Comparison of ENCODE assay signal across 8 cellular contexts in genomic region chr10:62076872-62077271, GRCh38.
DNase-seq lines count a peak whose midpoint lies in the region; ATAC-seq, FAIRE-seq and TF ChIP-seq lines count a peak whose summit lies in the region.

No MANE protein-coding gene starts in this region.

- H3K9ac ChIP-seq in endothelial cell of umbilical vein (replicated peaks; ENCODE audit: extremely low read depth, insufficient read depth, low read length) (no peak overlapping the region), MM.1S (ENCODE audit: low read length) (no peak overlapping the region)

- H3F3A ChIP-seq in MM.1S (ENCODE audit: insufficient read depth, low read length), result no peaks in the 10 kb centered on the region

- in situ Hi-C loops in Panc1 (cut with HindIII; ENCODE audit: low pct_unique_long_range_greater_than_20kb, low sequenced_read_pairs), result no loop called here

- WGBS in ovary, 3 donors, result 11 to 20% (median 11%) methylated on average over 2 of the region's 2 CpGs

- BruUV-seq in Caco-2 (replicated peaks; lab: Mats Ljungman, UMichigan) (no TSS peak), Panc1 (replicated peaks; lab: Mats Ljungman, UMichigan) (no TSS peak), endothelial cell of umbilical vein (replicated peaks; lab: Mats Ljungman, UMichigan) (no TSS peak)

- H3K79me2 ChIP-seq in endothelial cell of umbilical vein (ENCODE audit: control insufficient read depth, insufficient read depth, low read length), result no peaks in the 10 kb centered on the region
- H3K79me2 ChIP-seq in MM.1S (ENCODE audit: low read length), result peaks cover 99% of the 10 kb centered on the region

- H3K9me2 ChIP-seq in MM.1S (replicated peaks; ENCODE audit: insufficient read depth, low read length), result no peaks in the 10 kb centered on the region

- H3K4me2 ChIP-seq in endothelial cell of umbilical vein (ENCODE audit: insufficient read depth, low read length) (no peak overlapping the region), MM.1S (ENCODE audit: low read depth, low read length) (no peak overlapping the region)

- CTCF ChIA-PET in Caco-2 (lab: Charles Lee) (interaction anchor here (1.0 kb wide), 2 partner anchors 11 to 38 kb away, joined by 4 to 7 read pairs; no protein-coding TSS in a partner anchor), Panc1 (lab: Charles Lee) (interaction anchor here (0.6 kb wide), 1 partner anchor 326 kb away, joined by 8 read pairs; no protein-coding TSS in a partner anchor), endothelial cell of umbilical vein (lab: Charles Lee) (interaction anchor here (0.6 to 1.5 kb wide), 2 partner anchors 17 to 38 kb away, joined by 3 to 7 read pairs; no protein-coding TSS in a partner anchor)

- TF ChIP-seq CTCF in Caco-2 (IDR thresholded peaks at IDR 0.05; ENCODE audit: insufficient read depth in 1 of 2, low read depth in 1 of 2, low read length in 1 of 2, severe bottlenecking in 1 of 2, unreplicated experiment in 1 of 2), result no peak
- peak; percentile 43 for TF ChIP-seq CTCF in Panc1 (IDR thresholded peaks at IDR 0.05)
- TF ChIP-seq CTCF in endothelial cell of umbilical vein (IDR thresholded peaks at IDR 0.05; ENCODE audit: extremely low read depth in 1 of 2, insufficient read depth in 1 of 2, low read depth in 1 of 2, low read length in 2 of 2), result no peak
- no peak for TF ChIP-seq CTCF in ovary (IDR thresholded peaks at IDR 0.05)
- TF ChIP-seq CTCF in MM.1S (IDR thresholded peaks at IDR 0.05; ENCODE audit: low read length), result no peak

- POLR2A ChIA-PET in Caco-2 (lab: Charles Lee) (interaction anchor here (0.5 to 0.8 kb wide), 3 partner anchors 17 to 67 kb away, joined by 3 to 6 read pairs (median 5); no protein-coding TSS in a partner anchor), Panc1 (lab: Charles Lee) (interaction anchor here (0.6 kb wide), 1 partner anchor 13 kb away, joined by 3 read pairs; no protein-coding TSS in a partner anchor), endothelial cell of umbilical vein (lab: Charles Lee) (no interaction called here)

- H2AFZ ChIP-seq in endothelial cell of umbilical vein (ENCODE audit: low read depth, low read length) (no peak overlapping the region), MM.1S (ENCODE audit: low read length) (no peak overlapping the region)

- H3K9me3 ChIP-seq in Caco-2, result no peaks in the 10 kb centered on the region
- no peaks in the 10 kb centered on the region for H3K9me3 ChIP-seq in Panc1 (ENCODE audit: control insufficient read depth, insufficient read depth, low read depth, low read length)
- no peaks in the 10 kb centered on the region for H3K9me3 ChIP-seq in endothelial cell of umbilical vein (replicated peaks; ENCODE audit: control insufficient read depth, insufficient read depth, low read length)
- H3K9me3 ChIP-seq in ovary, result no peaks in the 10 kb centered on the region
- no peaks in the 10 kb centered on the region for H3K9me3 ChIP-seq in MM.1S (replicated peaks; ENCODE audit: insufficient read depth, low read length)

- no peak for DNase-seq in Caco-2
- peak; percentile 81 for DNase-seq in Panc1 (ENCODE audit: low read depth, low spot score)
- no peak for DNase-seq in endothelial cell of umbilical vein (ENCODE audit: low read depth, low spot score)
- no peak for DNase-seq in ovary
- DNase-seq in COLO668 (lab: John Stamatoyannopoulos, UW; ENCODE audit: unreplicated experiment), result no peak
- DNase-seq in MM.1S, result no peak
- no peak for DNase-seq in OCI-M2 (lab: John Stamatoyannopoulos, UW; ENCODE audit: unreplicated experiment)

- no peak overlapping the region for H3K4me3 Mint-ChIP-seq in Caco-2 (ENCODE audit: unreplicated experiment)

- peak overlapping the region; percentile 60 for H3K27ac ChIP-seq in Panc1 (ENCODE audit: low read length)
- H3K27ac ChIP-seq in endothelial cell of umbilical vein (ENCODE audit: insufficient read depth, low read depth, low read length), result no peak overlapping the region
- H3K27ac ChIP-seq in ovary, result peak overlapping the region; percentile 7 to 69
- H3K27ac ChIP-seq in MM.1S (ENCODE audit: low read length), result no peak overlapping the region

- no peaks in the 10 kb centered on the region for H3K27me3 ChIP-seq in Caco-2 (replicated peaks; ENCODE audit: control insufficient read depth, insufficient read depth, low read length)
- H3K27me3 ChIP-seq in Panc1 (ENCODE audit: control insufficient read depth, insufficient read depth, low read length), result no peaks in the 10 kb centered on the region
- no peaks in the 10 kb centered on the region for H3K27me3 ChIP-seq in endothelial cell of umbilical vein (ENCODE audit: control insufficient read depth in 2 of 2, insufficient read depth in 2 of 2, low read length in 2 of 2)
- H3K27me3 ChIP-seq in ovary, result no peaks in the 10 kb centered on the region
- H3K27me3 ChIP-seq in MM.1S (replicated peaks; ENCODE audit: insufficient read depth, low read length), result no peaks in the 10 kb centered on the region

- no peak for TF ChIP-seq POLR2A in endothelial cell of umbilical vein (IDR thresholded peaks at IDR 0.05; ENCODE audit: low read depth, low read length)
- TF ChIP-seq POLR2A in ovary (IDR thresholded peaks at IDR 0.05), result no peak

- peak; percentile 54 for FAIRE-seq in endothelial cell of umbilical vein (lab: Jason Lieb, UNC)

- peaks cover 40% of the 10 kb centered on the region for H3K4me1 ChIP-seq in Caco-2
- H3K4me1 ChIP-seq in Panc1 (ENCODE audit: control insufficient read depth, insufficient read depth, low read length), result peaks cover 23% of the 10 kb centered on the region
- H3K4me1 ChIP-seq in endothelial cell of umbilical vein (ENCODE audit: control insufficient read depth, extremely low read depth, insufficient read depth, low read length), result peaks cover 8% of the 10 kb centered on the region
- H3K4me1 ChIP-seq in ovary (ENCODE audit: insufficient read depth), result peaks cover 34% of the 10 kb centered on the region
- H3K4me1 ChIP-seq in MM.1S (ENCODE audit: low read length), result 0 out of 2 replicates have a peak, but pooled peaks cover 3% of the 10 kb centered on the region

- dilution Hi-C loops in endothelial cell of umbilical vein (cut with MboI; ENCODE audit: extremely low pct_ligation_motif_present, low sequenced_read_pairs), result no loop called here

- intact Hi-C loops in Caco-2 (cut with micrococcal nuclease; ENCODE audit: unreplicated experiment) (no loop called here), Panc1 (cut with micrococcal nuclease; ENCODE audit: unreplicated experiment) (no loop called here), endothelial cell of umbilical vein (cut with micrococcal nuclease) (no loop called here), ovary (cut with DNase I) (no loop called here)

- H3K36me3 Mint-ChIP-seq in Caco-2 (ENCODE audit: insufficient read depth, unreplicated experiment), result peaks cover 100% of the 10 kb centered on the region

- H3K36me3 ChIP-seq in Caco-2 (ENCODE audit: control insufficient read depth, insufficient read depth, low read length) (peaks cover 21% of the 10 kb centered on the region), Panc1 (ENCODE audit: control insufficient read depth, insufficient read depth, low read length) (no peaks in the 10 kb centered on the region; the same call in 1 of the 2 replicates), endothelial cell of umbilical vein (ENCODE audit: control insufficient read depth in 2 of 2, extremely low read depth in 1 of 2, insufficient read depth in 2 of 2, low read length in 2 of 2) (peaks cover 0 to 4% of the 10 kb centered on the region in 2 experiments), ovary (no peaks in the 10 kb centered on the region), MM.1S (replicated peaks; ENCODE audit: insufficient read depth, low read length) (peaks cover 24% of the 10 kb centered on the region)

- peaks cover 37% of the 10 kb centered on the region for H3K4me1 Mint-ChIP-seq in Caco-2 (ENCODE audit: low read depth, unreplicated experiment)

- ATAC-seq in Panc1, result peak; percentile 94
- ATAC-seq in HG02970 (IDR thresholded peaks at IDR 0.05; ENCODE audit: low FRiP score, unreplicated experiment), result no peak

- no peaks in the 10 kb centered on the region for H3K9me3 Mint-ChIP-seq in Caco-2 (ENCODE audit: unreplicated experiment)

- H3K9me1 ChIP-seq in endothelial cell of umbilical vein (replicated peaks; ENCODE audit: control insufficient read depth, extremely low read depth, insufficient read depth, low read length), result no peaks in the 10 kb centered on the region

- no peak for TF ChIP-seq EP300 in ovary (IDR thresholded peaks at IDR 0.05)

- no peaks in the 10 kb centered on the region for H3K27me3 Mint-ChIP-seq in Caco-2 (ENCODE audit: insufficient read depth, unreplicated experiment)

- peak overlapping the region; percentile 49 for H3K27ac Mint-ChIP-seq in Caco-2 (ENCODE audit: unreplicated experiment)

- no peak overlapping the region for H3K4me3 ChIP-seq in Caco-2 (ENCODE audit: low read depth, low read length)
- no peak overlapping the region for H3K4me3 ChIP-seq in Panc1 (ENCODE audit: low read depth in 2 of 2, low read length in 2 of 2)
- no peak overlapping the region for H3K4me3 ChIP-seq in endothelial cell of umbilical vein (replicated peaks in 1 of 3; ENCODE audit: insufficient read depth in 1 of 3, low read depth in 1 of 3, low read length in 3 of 3)
- H3K4me3 ChIP-seq in ovary, result no peak overlapping the region
- no peak overlapping the region for H3K4me3 ChIP-seq in MM.1S (ENCODE audit: low read length)

- no peaks in the 10 kb centered on the region for H4K20me1 ChIP-seq in endothelial cell of umbilical vein (replicated peaks; ENCODE audit: control insufficient read depth, extremely low read depth, insufficient read depth, low read length)
- no peaks in the 10 kb centered on the region; the same call in 1 of the 2 replicates for H4K20me1 ChIP-seq in MM.1S (ENCODE audit: insufficient read depth, low read length)

TF ChIP-seq in endothelial cell of umbilical vein, 7 proteins besides CTCF, POLR2A, EP300 and RAD21:
- TF ChIP-seq MYC (IDR thresholded peaks at IDR 0.05; ENCODE audit: low read depth, low read length) (no peak), POLR2AphosphoS5 (IDR thresholded peaks at IDR 0.05; ENCODE audit: insufficient read depth, low read depth, low read length) (no peak), EZH2 (IDR thresholded peaks at IDR 0.05; ENCODE audit: borderline replicate concordance, low read depth, low read length, severe bottlenecking) (no peak), JUN (IDR thresholded peaks at IDR 0.05; ENCODE audit: borderline replicate concordance, insufficient read depth, insufficient read length, low read depth) (no peak), MAX (IDR thresholded peaks at IDR 0.05; ENCODE audit: insufficient read depth, insufficient read length) (no peak), GATA2 (IDR thresholded peaks at IDR 0.05; ENCODE audit: insufficient read depth, insufficient read length, low read depth, low read length) (no peak), FOS (IDR thresholded peaks at IDR 0.05; ENCODE audit: borderline replicate concordance, insufficient read depth, low read length) (no peak)

Comparison
In these comparisons a context has a peak if more than half of its experiments do, and no peak if none do; other contexts are left out.
1. H3K27ac ChIP-seq: peak in Panc1 (single experiment) and ovary (2 of 2); none in endothelial cell of umbilical vein (single experiment) and MM.1S (single experiment).